Comparison of ENCODE assay signal across 22 cellular contexts in genomic region chr4:48347282-48347921, GRCh38. TPM values are rescaled to one million over a fixed set of nuclear protein-coding genes. Genes with fewer than 3 reads are reported as not detected.
DNase-seq lines count a peak whose midpoint lies in the region; ATAC-seq, FAIRE-seq and TF ChIP-seq lines count a peak whose summit lies in the region.
"Had no signal": no experiment of that assay in that cellular context is flagged by ENCODE, and none has a peak within 500 bp of the region (broad histone marks: within the 10 kb centered on the region; RNA-seq: fewer than 3 reads in every experiment).

No MANE protein-coding gene starts in this region.

- peaks cover 65% of the 10 kb centered on the region for H3K4me1 ChIP-seq in CD8-positive, alpha-beta T cell (ENCODE audit: insufficient read depth, low read length)
- peaks cover 56% of the 10 kb centered on the region for H3K4me1 ChIP-seq in HepG2 (ENCODE audit: insufficient read depth, low read length)

- no peak overlapping the region for H3K27ac ChIP-seq in CD4-positive, alpha-beta T cell (ENCODE audit: low read depth, low read length)
- H3K27ac ChIP-seq in CD8-positive, alpha-beta T cell (ENCODE audit: low read depth, low read length), result no peak overlapping the region
- no peak overlapping the region for H3K27ac ChIP-seq in HepG2 (ENCODE audit: extremely low read length, insufficient read depth, low read length)
- H3K27ac ChIP-seq in dorsolateral prefrontal cortex, result no peak overlapping the region

- CTCF ChIA-PET in CD4-positive, alpha-beta T cell (lab: Charles Lee), result no interaction called here
- CTCF ChIA-PET in CD8-positive, alpha-beta T cell (lab: Charles Lee), result no interaction called here
- CTCF ChIA-PET in HepG2 (lab: Yijun Ruan, JAX; ENCODE audit: low intra/inter-chr PET ratio, low total read pairs), result no interaction called here

- intact Hi-C loops in CD4-positive, alpha-beta T cell (cut with DNase I, micrococcal nuclease), result loop anchor here (10.0 kb wide), 3 partner anchors 213 to 557 kb away; partner anchors contain the start of genes FRYL (in 1 of the 2), OCIAD2 (in 1 of the 2) and TXK (in 1 of the 2)
- intact Hi-C loops in CD8-positive, alpha-beta T cell (cut with DNase I, micrococcal nuclease), result loop anchor here in 1 of 2 experiments (10.0 kb wide), 2 partner anchors 437 to 487 kb away; partner anchors contain the start of genes FRYL and OCIAD1
- intact Hi-C loops in HepG2 (cut with micrococcal nuclease; ENCODE audit: unreplicated experiment) (loop anchor here (10.0 kb wide), 2 partner anchors 313 to 437 kb away; partner anchors contain the start of gene FRYL), dorsolateral prefrontal cortex (cut with DNase I) (loop anchor here in 1 of 2 donors (10.0 kb wide), 2 partner anchors 47 to 617 kb away; no protein-coding TSS in a partner anchor)

- H3K4me3 ChIP-seq in CD8-positive, alpha-beta T cell (ENCODE audit: low read depth, low read length), result no peak overlapping the region
- H3K4me3 ChIP-seq in NB4 (ENCODE audit: low read depth, low read length), result no peak overlapping the region
- H3K4me3 ChIP-seq in HepG2 (replicated peaks in 1 of 3; ENCODE audit: insufficient read depth in 1 of 3, low read depth in 2 of 3, low read length in 3 of 3), result no peak overlapping the region
- no peak overlapping the region for H3K4me3 ChIP-seq in dorsolateral prefrontal cortex

- in situ Hi-C loops in HepG2 (cut with HindIII; ENCODE audit: extremely low pct_ligation_motif_present, low pct_unique_long_range_greater_than_20kb) (no loop called here), GM13977 (cut with MboI; ENCODE audit: low pct_unique_long_range_greater_than_20kb, low sequenced_read_pairs, unreplicated experiment) (no loop called here)

- WGBS in HepG2 (ENCODE audit: low lambda C conversion rate), result 96% methylated on average over 7 of the region's 7 CpGs

- DNase-seq in CD4-positive, alpha-beta T cell, result no peak
- no peak for DNase-seq in CD8-positive, alpha-beta T cell
- peak; percentile 40 for DNase-seq in NB4 (ENCODE audit: low read depth)
- DNase-seq in HepG2 (ENCODE audit: low spot score), result no peak
- no peak for DNase-seq in GM13977 (ENCODE audit: low spot score)
- DNase-seq in dorsolateral prefrontal cortex, result no peak
- DNase-seq: Caco-2; CD4-positive, CD25-positive, alpha-beta regulatory T cell; DMS 273 treated with DMSO at 0.1 percent for 48 hours; DND-41; KG1; NCI-H1092; NCI-H1436 treated with DMSO at 0.1 percent for 48 hours; NCI-H2029; NCI-H2227 treated with DMSO at 0.1 percent for 48 hours; NCI-H510A; SIG-M5; T-cell had no signal

- H3K4me1 Mint-ChIP-seq in CD4-positive, alpha-beta T cell (ENCODE audit: low read depth), result peaks cover 93% of the 10 kb centered on the region
- H3K4me1 Mint-ChIP-seq in CD8-positive, alpha-beta T cell (ENCODE audit: low read depth), result peaks cover 84% of the 10 kb centered on the region

- BruUV-seq in HepG2 (replicated peaks; lab: Mats Ljungman, UMichigan), result no TSS peak

- TF ChIP-seq RAD21 in HepG2 (CRISPR knock-in tag; IDR thresholded peaks at IDR 0.05), result no peak

- H3K27me3 Mint-ChIP-seq in CD4-positive, alpha-beta T cell, result no peaks in the 10 kb centered on the region
- H3K27me3 Mint-ChIP-seq in CD8-positive, alpha-beta T cell (ENCODE audit: low read depth), result no peaks in the 10 kb centered on the region
- H3K27me3 Mint-ChIP-seq: CD4-positive, CD25-positive, alpha-beta regulatory T cell; T-cell had no signal

- H3K36me3 ChIP-seq in CD8-positive, alpha-beta T cell (ENCODE audit: insufficient read depth, low read length), result no peaks in the 10 kb centered on the region
- H3K36me3 ChIP-seq in HepG2 (replicated peaks in 1 of 2; ENCODE audit: control insufficient read depth in 1 of 2, insufficient read depth in 2 of 2, low read length in 2 of 2), result no peaks in the 10 kb centered on the region

- no peak for TF ChIP-seq EP300 in HepG2 (IDR thresholded peaks at IDR 0.05; ENCODE audit: low read depth in 2 of 2, low read length in 2 of 2)
- no peak for TF ChIP-seq EP300 in HepG2 (CRISPR knock-in tag; IDR thresholded peaks at IDR 0.05; ENCODE audit: borderline replicate concordance)

- no peak overlapping the region for H2AFZ ChIP-seq in HepG2 (ENCODE audit: low read length)

- H4K20me1 ChIP-seq in HepG2 (ENCODE audit: insufficient read depth, low read length), result peaks cover 27% of the 10 kb centered on the region

- no peak overlapping the region for H3K4me2 ChIP-seq in HepG2 (ENCODE audit: low read depth, low read length)

- H3K27me3 ChIP-seq in CD4-positive, alpha-beta T cell (ENCODE audit: control insufficient read depth, insufficient read depth, low read length), result no peaks in the 10 kb centered on the region
- H3K27me3 ChIP-seq in CD8-positive, alpha-beta T cell (ENCODE audit: insufficient read depth, low read length), result no peaks in the 10 kb centered on the region
- H3K27me3 ChIP-seq in HepG2 (ENCODE audit: control insufficient read depth in 1 of 2, insufficient read depth in 2 of 2, low read length in 2 of 2), result no peaks in the 10 kb centered on the region; a peak in 1 of 5 replicates
- no peaks in the 10 kb centered on the region for H3K27me3 ChIP-seq in dorsolateral prefrontal cortex

- H3K27ac Mint-ChIP-seq in CD4-positive, alpha-beta T cell, result no peak overlapping the region
- H3K27ac Mint-ChIP-seq in CD8-positive, alpha-beta T cell, result no peak overlapping the region
- H3K27ac Mint-ChIP-seq: T-cell had no signal

- no peak for TF ChIP-seq CTCF in CD4-positive, alpha-beta T cell (IDR thresholded peaks at IDR 0.05)
- no peak for TF ChIP-seq CTCF in CD8-positive, alpha-beta T cell (IDR thresholded peaks at IDR 0.05)
- no peak for TF ChIP-seq CTCF in NB4 (IDR thresholded peaks at IDR 0.05; ENCODE audit: low read depth, low read length)
- no peak for TF ChIP-seq CTCF in HepG2 (CRISPR knock-in tag; IDR thresholded peaks at IDR 0.05)
- TF ChIP-seq CTCF in GM13977 (IDR thresholded peaks at IDR 0.05; ENCODE audit: extremely low read depth, insufficient read depth, missing control alignments), result no peak
- TF ChIP-seq CTCF in dorsolateral prefrontal cortex (IDR thresholded peaks at IDR 0.05 in 54 of 56, conservative IDR thresholded peaks at IDR 0.05 in 2 of 56; ENCODE audit: low read depth in 1 of 56, partially characterized antibody in 56 of 56), result no peak

- POLR2A ChIA-PET in CD4-positive, alpha-beta T cell (lab: Charles Lee), result no interaction called here
- POLR2A ChIA-PET in CD8-positive, alpha-beta T cell (lab: Charles Lee), result no interaction called here
- POLR2A ChIA-PET in HepG2 (lab: Yijun Ruan, JAX), result no interaction called here

- ATAC-seq in CD4-positive, alpha-beta T cell (ENCODE audit: poor library complexity), result no peak
- ATAC-seq in CD8-positive, alpha-beta T cell, result no peak
- ATAC-seq in HepG2 (no peak), GM18861 (IDR thresholded peaks at IDR 0.05; ENCODE audit: unreplicated experiment) (no peak)
- ATAC-seq: Panc1, T-cell had no signal

- peaks cover 93% of the 10 kb centered on the region for H3K79me2 ChIP-seq in HepG2 (ENCODE audit: insufficient read depth, low read length)

- TF ChIP-seq POLR2A in NB4 (IDR thresholded peaks at IDR 0.05; ENCODE audit: extremely low read depth, insufficient read length) (no peak), HepG2 (IDR thresholded peaks at IDR 0.05; ENCODE audit: insufficient read depth in 1 of 2, low read depth in 2 of 2, low read length in 2 of 2) (no peak)

- H3K9me3 ChIP-seq in CD4-positive, alpha-beta T cell (ENCODE audit: control insufficient read depth, low read length), result no peaks in the 10 kb centered on the region
- H3K9me3 ChIP-seq in CD8-positive, alpha-beta T cell (ENCODE audit: low read length), result no peaks in the 10 kb centered on the region
- H3K9me3 ChIP-seq in HepG2 (ENCODE audit: low read length), result no peaks in the 10 kb centered on the region
- H3K9me3 ChIP-seq: Caco-2 had no signal

- H3K9me3 Mint-ChIP-seq in CD4-positive, alpha-beta T cell, result no peaks in the 10 kb centered on the region
- no peaks in the 10 kb centered on the region for H3K9me3 Mint-ChIP-seq in CD8-positive, alpha-beta T cell
- H3K9me3 Mint-ChIP-seq: CD4-positive, CD25-positive, alpha-beta regulatory T cell; T-cell had no signal

- H3K9ac ChIP-seq in HepG2 (ENCODE audit: insufficient read depth, low read depth, low read length), result no peak overlapping the region

- H3K4me3 Mint-ChIP-seq in CD4-positive, alpha-beta T cell, result peak overlapping the region; percentile 57
- H3K4me3 Mint-ChIP-seq in CD8-positive, alpha-beta T cell, result peak overlapping the region; percentile 38

- H3K36me3 Mint-ChIP-seq in CD4-positive, alpha-beta T cell (ENCODE audit: low read depth), result peaks cover 6% of the 10 kb centered on the region
- peaks cover 12% of the 10 kb centered on the region for H3K36me3 Mint-ChIP-seq in CD8-positive, alpha-beta T cell

- FAIRE-seq in HepG2 (lab: Jason Lieb, UNC), result no peak
- FAIRE-seq: GM12892, GM18507 had no signal

TF ChIP-seq in HepG2, 621 proteins besides CTCF, POLR2A, EP300 and RAD21 (continues in another document):
- 0 out of 2 replicates have a peak, but pooled peaks have one; percentile 16 for TF ChIP-seq CEBPG (CRISPR knock-in tag; IDR thresholded peaks at IDR 0.05)
- TF ChIP-seq ZNF629 (CRISPR knock-in tag; conservative IDR thresholded peaks at IDR 0.05), result peak; percentile 52

RNA-seq across cellular contexts. Expression of gene SLAIN2, which starts 6.1 kb away (rescaled TPM):
- total RNA-seq in CD4-positive, alpha-beta T cell, result 10 to 100 TPM; 46.3 to 47.0 TPM
- total RNA-seq in CD8-positive, alpha-beta T cell, result 10 to 100 TPM; 62.4 to 76.5 TPM
- total RNA-seq in HepG2 (2016; rRNA removed; fragmentation: Illumina TruSeq; extraction: Trizol) (20.0 and 20.7 TPM in 2 replicates), dorsolateral prefrontal cortex (100 to 1,000 TPM in 3 of 120 experiments, 10 to 100 TPM in 117; 34.7 to 126 (median 68.5) TPM)
- total RNA-seq in HepG2 (2016; cell fraction: cytosol; rRNA removed; fragmentation: Illumina TruSeq; extraction: Trizol; ENCODE audit: low read depth), result 13.9 and 17.5 TPM in 2 replicates
- 16.3 and 22.8 TPM in 2 replicates for total RNA-seq in HepG2 (2016; cell fraction: insoluble cytoplasmic fraction; rRNA removed; fragmentation: Illumina TruSeq; extraction: Trizol)
- 18.8 and 20.0 TPM in 2 replicates for total RNA-seq in HepG2 (2016; cell fraction: membrane; rRNA removed; fragmentation: Illumina TruSeq; extraction: Trizol)
- 12.7 and 22.6 TPM in 2 replicates for total RNA-seq in HepG2 (2016; cell fraction: nucleus; rRNA removed; fragmentation: Illumina TruSeq; extraction: Trizol)
- 20.4 and 22.5 TPM in 2 replicates for polyA plus RNA-seq in HepG2 (2011; rRNA removed)
- 10.4 and 17.0 TPM in 2 replicates for polyA plus RNA-seq in HepG2 (2011; cell fraction: cytosol; rRNA removed)
- polyA plus RNA-seq in HepG2 (2011; cell fraction: nucleus; rRNA removed), result 8.0 and 8.2 TPM in 2 replicates
- polyA plus RNA-seq in HepG2 (2012), result 26.5 and 27.1 TPM in 2 replicates
- polyA plus RNA-seq in HepG2 (2016; cell fraction: cytosol; fragmentation: Illumina TruSeq; extraction: Trizol; ENCODE audit: low read depth), result 5.5 and 5.7 TPM in 2 replicates
- 23.2 and 28.6 TPM in 2 replicates for polyA plus RNA-seq in HepG2 (2016; cell fraction: insoluble cytoplasmic fraction; fragmentation: Illumina TruSeq; extraction: Trizol; ENCODE audit: low read depth)
- polyA plus RNA-seq in HepG2 (2016; cell fraction: membrane; fragmentation: Illumina TruSeq; extraction: Trizol; ENCODE audit: low read depth), result 16.2 and 17.9 TPM in 2 replicates
- polyA plus RNA-seq in HepG2 (2016; cell fraction: nucleus; fragmentation: Illumina TruSeq; extraction: Trizol; ENCODE audit: insufficient read depth, low read depth), result 22.1 and 22.2 TPM in 2 replicates
- 15.3 and 16.0 TPM in 2 replicates for polyA minus RNA-seq in HepG2 (2011; rRNA and poly(A)+ RNA removed; ENCODE audit: low replicate concordance)
- 8.3 and 11.8 TPM in 2 replicates for polyA minus RNA-seq in HepG2 (2011; cell fraction: cytosol; rRNA and poly(A)+ RNA removed)
- 29.0 and 30.6 TPM in 2 replicates for polyA minus RNA-seq in HepG2 (2011; cell fraction: nucleus; rRNA and poly(A)+ RNA removed)
